In the genomic region with DNA sequence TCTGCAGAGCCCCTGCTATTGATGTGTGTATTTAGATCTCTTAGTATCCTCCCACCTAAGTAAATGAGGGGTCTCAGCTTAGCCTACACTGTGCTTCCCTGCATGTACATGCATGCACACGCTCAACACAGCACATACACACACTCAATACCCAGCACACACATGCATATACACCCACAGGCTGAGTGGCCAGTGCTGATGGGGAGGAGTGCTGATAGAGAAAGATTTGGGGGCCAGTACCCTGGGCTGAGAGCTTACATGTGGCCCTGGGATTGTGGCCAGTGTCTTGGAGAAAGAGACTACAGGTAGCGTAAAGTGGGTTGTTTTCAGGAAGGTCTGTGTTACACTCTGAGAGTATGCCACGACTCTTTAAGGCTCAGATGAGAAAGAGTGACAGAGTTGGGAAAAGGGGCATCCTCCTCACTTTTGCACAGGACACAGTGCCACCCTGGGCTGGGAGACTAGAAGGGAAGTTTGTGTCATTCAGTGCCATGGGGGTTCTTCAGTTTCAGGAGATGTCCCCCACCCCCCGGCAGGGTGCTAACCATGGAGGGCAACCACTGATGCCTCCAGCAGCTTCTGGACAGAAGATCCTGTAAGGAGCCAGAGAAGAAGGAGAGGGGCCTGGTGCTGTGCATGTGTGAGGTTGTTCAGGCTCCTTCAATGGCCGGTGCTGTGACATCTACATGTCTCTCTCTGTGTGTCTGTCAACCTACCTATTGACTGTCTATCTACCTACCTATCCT, we compare ENCODE assay signal across 15 cellular contexts.
DNase-seq lines count a peak whose midpoint lies in the region; ATAC-seq, FAIRE-seq and TF ChIP-seq lines count a peak whose summit lies in the region.
"Had no signal": no experiment of that assay in that cellular context is flagged by ENCODE, and none has a peak within 500 bp of the region (broad histone marks: within the 10 kb centered on the region; RNA-seq: fewer than 3 reads in every experiment).

No MANE protein-coding gene starts in this region.

- H3K4me3 ChIP-seq in osteoblast (ENCODE audit: insufficient read depth, low read length) = no peak overlapping the region
- H3K4me3 ChIP-seq: GM12878, GM23248 had no signal

- peaks cover 2% of the 10 kb centered on the region for H3K27me3 Mint-ChIP-seq in activated T-cell treated with anti-CD3 and anti-CD28 coated beads, Interleukin-2, amount 50 U/mL, for 4 hours (ENCODE audit: low read depth)

- peak; percentile 27 for FAIRE-seq in urothelium cell line (lab: Jason Lieb, UNC)
- FAIRE-seq: GM12878, GM18507 had no signal

- H3K4me3 Mint-ChIP-seq in activated T-cell treated with anti-CD3 and anti-CD28 coated beads, Interleukin-2, amount 50 U/mL, for 4 hours = no peak overlapping the region
- H3K4me3 Mint-ChIP-seq: HFFc6 had no signal

- H3K4me1 ChIP-seq in osteoblast (ENCODE audit: insufficient read depth, low read length) = peaks cover 8% of the 10 kb centered on the region

- no peaks in the 10 kb centered on the region for H3K79me2 ChIP-seq in osteoblast (ENCODE audit: insufficient read depth, low read length)

- no peak overlapping the region for H2AFZ ChIP-seq in osteoblast (ENCODE audit: low read length)
- H2AFZ ChIP-seq: GM23248 had no signal

- no peak for ATAC-seq in activated T-cell treated with anti-CD3 and anti-CD28 coated beads, Interleukin-2, amount 50 U/mL, for 4 hours
- ATAC-seq: GM12878 had no signal

- H3K9me3 ChIP-seq in osteoblast (ENCODE audit: low read depth, low read length) = no peaks in the 10 kb centered on the region
- H3K9me3 ChIP-seq: Caco-2 had no signal

- H3K9me3 Mint-ChIP-seq in activated T-cell treated with anti-CD3 and anti-CD28 coated beads, Interleukin-2, amount 50 U/mL, for 4 hours = no peaks in the 10 kb centered on the region

- H3K27ac ChIP-seq in osteoblast (ENCODE audit: low read depth, low read length) = no peak overlapping the region
- H3K27ac ChIP-seq: GM23248 had no signal

- no peak overlapping the region for H3K4me2 ChIP-seq in osteoblast (ENCODE audit: insufficient read depth, low read length)

- H3K27me3 ChIP-seq in osteoblast (ENCODE audit: insufficient read depth, low read length) = peaks cover 53% of the 10 kb centered on the region

- no peaks in the 10 kb centered on the region for H3K4me1 Mint-ChIP-seq in activated T-cell treated with anti-CD3 and anti-CD28 coated beads, Interleukin-2, amount 50 U/mL, for 4 hours (ENCODE audit: low read depth)

- peaks cover 9% of the 10 kb centered on the region for H4K20me1 ChIP-seq in osteoblast (ENCODE audit: insufficient read depth, low read length)

- peak; percentile 43 for DNase-seq in activated CD8-positive, alpha-beta memory T cell treated with anti-CD3 and anti-CD28 coated beads for 24 hours
- no peak for DNase-seq in activated CD8-positive, alpha-beta memory T cell treated with anti-CD3 and anti-CD28 coated beads, Interleukin-2, amount 50 U/mL, for 4 hours
- DNase-seq in ecto neural progenitor cell (ENCODE audit: low spot score) = peak; percentile 40
- peak; percentile 6 for DNase-seq in osteoblast (ENCODE audit: insufficient read length, low spot score, missing footprints)
- no peak for DNase-seq in urothelium cell line (ENCODE audit: low spot score)
- DNase-seq in AG08396 (ENCODE audit: low spot score) = no peak
- DNase-seq in activated T-cell treated with anti-CD3 and anti-CD28 coated beads, Interleukin-2, amount 50 U/mL, for 4 hours = no peak
- DNase-seq in NCI-H748 treated with DMSO at 0.1 percent for 48 hours (lab: John Stamatoyannopoulos, UW) = no peak
- DNase-seq: 8988T, Caco-2, NCI-H187 had no signal

- H3K36me3 ChIP-seq in osteoblast (ENCODE audit: insufficient read depth, low read length) = no peaks in the 10 kb centered on the region

- H3K36me3 Mint-ChIP-seq in activated T-cell treated with anti-CD3 and anti-CD28 coated beads, Interleukin-2, amount 50 U/mL, for 4 hours (ENCODE audit: insufficient read depth) = no peaks in the 10 kb centered on the region

- no peak for TF ChIP-seq CTCF in osteoblast (IDR thresholded peaks at IDR 0.05; ENCODE audit: extremely low read depth, low read depth, low read length)

Comparison
In these comparisons a context has a peak if more than half of its experiments do, and no peak if none do; other contexts are left out.
1. DNase-seq: peak in activated CD8-positive, alpha-beta memory T cell treated with anti-CD3 and anti-CD28 coated beads for 24 hours (single experiment), ecto neural progenitor cell (single experiment) and osteoblast (single experiment); none in activated CD8-positive, alpha-beta memory T cell treated with anti-CD3 and anti-CD28 coated beads, Interleukin-2, amount 50 U/mL, for 4 hours (single experiment), urothelium cell line (single experiment), AG08396 (single experiment), activated T-cell treated with anti-CD3 and anti-CD28 coated beads, Interleukin-2, amount 50 U/mL, for 4 hours (single experiment) and NCI-H748 treated with DMSO at 0.1 percent for 48 hours (single experiment).